Comparison of ENCODE assay signal across 8 cellular contexts in genomic region chr1:27525296-27526271, GRCh38. TPM values are rescaled to one million over a fixed set of nuclear protein-coding genes. Genes with fewer than 3 reads are reported as not detected.
A peak's percentile ranks its signal among the peaks of the same experiment; 100 is the strongest.
DNase-seq lines count a peak whose midpoint lies in the region; ATAC-seq and TF ChIP-seq lines count a peak whose summit lies in the region.

No MANE protein-coding gene starts in this region.

- H3K4me1 Mint-ChIP-seq in CD4-positive, CD25-positive, alpha-beta regulatory T cell = peaks cover 18 to 83% (median 47%) of the 10 kb centered on the region in 4 donors
- peaks cover 70% of the 10 kb centered on the region for H3K4me1 Mint-ChIP-seq in WTC11

- H3K4me3 Mint-ChIP-seq in CD4-positive, CD25-positive, alpha-beta regulatory T cell = peak overlapping the region; percentile 86 to 96 (median 90)
- peak overlapping the region; percentile 55 for H3K4me3 Mint-ChIP-seq in WTC11

- H3K4me1 ChIP-seq in CD4-positive, CD25-positive, alpha-beta regulatory T cell (ENCODE audit: control insufficient read depth, insufficient read depth, low read length, poor library complexity, severe bottlenecking) = peaks cover 82% of the 10 kb centered on the region
- peaks cover 67% of the 10 kb centered on the region for H3K4me1 ChIP-seq in effector memory CD4-positive, alpha-beta T cell (ENCODE audit: control insufficient read depth, insufficient read depth, low read length, poor library complexity, severe bottlenecking)
- H3K4me1 ChIP-seq in suprapubic skin = peaks cover 90% of the 10 kb centered on the region

- H3K36me3 Mint-ChIP-seq in CD4-positive, CD25-positive, alpha-beta regulatory T cell = no peaks in the 10 kb centered on the region
- no peaks in the 10 kb centered on the region for H3K36me3 Mint-ChIP-seq in WTC11

- peak overlapping the region; percentile 84 for H3K27ac ChIP-seq in CD4-positive, CD25-positive, alpha-beta regulatory T cell (ENCODE audit: insufficient read depth, low read length, poor library complexity, severe bottlenecking)
- H3K27ac ChIP-seq in effector memory CD4-positive, alpha-beta T cell (ENCODE audit: insufficient read depth, low read length, poor library complexity, severe bottlenecking) = peak overlapping the region; percentile 68
- peak overlapping the region; percentile 92 for H3K27ac ChIP-seq in suprapubic skin

- no peaks in the 10 kb centered on the region for H3K9me3 Mint-ChIP-seq in CD4-positive, CD25-positive, alpha-beta regulatory T cell
- H3K9me3 Mint-ChIP-seq in WTC11 = no peaks in the 10 kb centered on the region

- CTCF ChIA-PET in WTC11 (lab: Charles Lee) = interaction anchor here (0.7 to 3.7 kb wide), 16 partner anchors 14 to 146 kb away, joined by 3 to 20 read pairs (median 4); partner anchors contain the start of genes IFI6 and WASF2

- no peaks in the 10 kb centered on the region for H3K9me3 ChIP-seq in CD4-positive, CD25-positive, alpha-beta regulatory T cell (ENCODE audit: control insufficient read depth in 2 of 2, low read length in 2 of 2)
- H3K9me3 ChIP-seq in effector memory CD4-positive, alpha-beta T cell (ENCODE audit: control insufficient read depth, low read length) = no peaks in the 10 kb centered on the region
- no peaks in the 10 kb centered on the region for H3K9me3 ChIP-seq in suprapubic skin

- H3K4me3 ChIP-seq in CD4-positive, CD25-positive, alpha-beta regulatory T cell (ENCODE audit: low read depth, low read length) = peak overlapping the region; percentile 60
- H3K4me3 ChIP-seq in effector memory CD4-positive, alpha-beta T cell (ENCODE audit: insufficient read depth, low read depth, low read length, poor library complexity, severe bottlenecking) = peak overlapping the region; percentile 46
- peak overlapping the region; percentile 13 for H3K4me3 ChIP-seq in suprapubic skin

- no peak for TF ChIP-seq EP300 in suprapubic skin (IDR thresholded peaks at IDR 0.05)

- no peak for TF ChIP-seq POLR2A in suprapubic skin (IDR thresholded peaks at IDR 0.05)

- no peak for TF ChIP-seq CTCF in GM20000 (IDR thresholded peaks at IDR 0.05; ENCODE audit: extremely low read depth, missing control alignments)
- TF ChIP-seq CTCF in WTC11 (IDR thresholded peaks at IDR 0.05) = no peak
- no peak for TF ChIP-seq CTCF in suprapubic skin (IDR thresholded peaks at IDR 0.05)

- peaks cover 4% of the 10 kb centered on the region for H3K27me3 Mint-ChIP-seq in CD4-positive, CD25-positive, alpha-beta regulatory T cell
- no peaks in the 10 kb centered on the region; the same call in 1 of the 2 replicates for H3K27me3 Mint-ChIP-seq in WTC11 (ENCODE audit: low read depth)

- WGBS in suprapubic skin = 37% methylated on average over 11 of the region's 16 CpGs

- peak; percentile 31 to 89 (median 53) for DNase-seq in CD4-positive, CD25-positive, alpha-beta regulatory T cell
- DNase-seq in GM20000 (ENCODE audit: low spot score) (peak; percentile 89), NCI-H1436 (lab: John Stamatoyannopoulos, UW) (peak; percentile 67), WTC11 (ENCODE audit: low spot score) (peak; percentile 79), mucosa of gallbladder (ENCODE audit: low spot score) (peak; percentile 46), suprapubic skin (ENCODE audit: low spot score in 2 of 2) (no peak)
- no peak for DNase-seq in effector memory CD4-positive, alpha-beta T cell

- peak; percentile 22 to 25 for ATAC-seq in CD4-positive, CD25-positive, alpha-beta regulatory T cell (ENCODE audit: low read depth in 2 of 2)
- ATAC-seq in WTC11 (peak; percentile 50), HG02870 (IDR thresholded peaks at IDR 0.05; ENCODE audit: unreplicated experiment) (no peak)

- H3K27me3 ChIP-seq in CD4-positive, CD25-positive, alpha-beta regulatory T cell (ENCODE audit: control insufficient read depth, insufficient read depth, low read length) = no peaks in the 10 kb centered on the region
- H3K27me3 ChIP-seq in effector memory CD4-positive, alpha-beta T cell (replicated peaks; ENCODE audit: control insufficient read depth, insufficient read depth, low read length, poor library complexity, severe bottlenecking) = no peaks in the 10 kb centered on the region
- no peaks in the 10 kb centered on the region for H3K27me3 ChIP-seq in suprapubic skin

- POLR2A ChIA-PET in WTC11 (lab: Charles Lee) = interaction anchor here (1.5 kb wide), 1 partner anchor 31 kb away, joined by 7 read pairs; no protein-coding TSS in a partner anchor

- peak overlapping the region; percentile 96 to 98 (median 97) for H3K27ac Mint-ChIP-seq in CD4-positive, CD25-positive, alpha-beta regulatory T cell
- H3K27ac Mint-ChIP-seq in WTC11 = peak overlapping the region; percentile 85

- H3K36me3 ChIP-seq in CD4-positive, CD25-positive, alpha-beta regulatory T cell (ENCODE audit: control insufficient read depth, insufficient read depth, low read length) = no peaks in the 10 kb centered on the region
- no peaks in the 10 kb centered on the region for H3K36me3 ChIP-seq in effector memory CD4-positive, alpha-beta T cell (ENCODE audit: control insufficient read depth, insufficient read depth, low read length)
- no peaks in the 10 kb centered on the region for H3K36me3 ChIP-seq in suprapubic skin

TF ChIP-seq in WTC11, 78 proteins besides CTCF, POLR2A, EP300 and RAD21:
- TF ChIP-seq ERG (CRISPR knock-in tag; IDR thresholded peaks at IDR 0.05) (no peak), ZNF263 (CRISPR knock-in tag; IDR thresholded peaks at IDR 0.05; ENCODE audit: low read depth) (no peak), MAX (CRISPR knock-in tag; IDR thresholded peaks at IDR 0.05) (peak; percentile 49; the same call in 1 of the 2 replicates), FOXP1 (CRISPR knock-in tag; IDR thresholded peaks at IDR 0.05; ENCODE audit: borderline replicate concordance) (0 out of 2 replicates have a peak, but pooled peaks have one; percentile 4), SP1 (CRISPR knock-in tag; conservative IDR thresholded peaks at IDR 0.05) (0 out of 2 replicates have a peak, but pooled peaks have one; percentile 24), ZBTB43 (CRISPR knock-in tag; IDR thresholded peaks at IDR 0.05) (0 out of 2 replicates have a peak, but pooled peaks have one; percentile 22)

RNA-seq across cellular contexts. Expression of gene WASF2, which starts 35.6 kb away (rescaled TPM):
- total RNA-seq in CD4-positive, CD25-positive, alpha-beta regulatory T cell = 175 TPM
- 10 to 100 TPM; 55.3 to 85.3 (median 61.8) TPM for polyA plus RNA-seq in CD4-positive, CD25-positive, alpha-beta regulatory T cell
- total RNA-seq in WTC11 (2021) (90.1 to 104 TPM (median 92.8 TPM) in 3 replicates), mucosa of gallbladder (124 TPM), suprapubic skin (10 to 100 TPM; 69.0 to 96.0 (median 90.4) TPM)

Comparison
In these comparisons a context has a peak if more than half of its experiments do, and no peak if none do; other contexts are left out.
1. DNase-seq: peak in CD4-positive, CD25-positive, alpha-beta regulatory T cell (3 of 3), GM20000 (single experiment), NCI-H1436 (single experiment), WTC11 (single experiment) and mucosa of gallbladder (single experiment); none in effector memory CD4-positive, alpha-beta T cell (0 of 3) and suprapubic skin (0 of 2).
2. Peak in every context shown above with its lines, with median percentiles within 50 percentile points of each other: H3K27ac ChIP-seq and H3K4me3 ChIP-seq.